In the genomic region with DNA sequence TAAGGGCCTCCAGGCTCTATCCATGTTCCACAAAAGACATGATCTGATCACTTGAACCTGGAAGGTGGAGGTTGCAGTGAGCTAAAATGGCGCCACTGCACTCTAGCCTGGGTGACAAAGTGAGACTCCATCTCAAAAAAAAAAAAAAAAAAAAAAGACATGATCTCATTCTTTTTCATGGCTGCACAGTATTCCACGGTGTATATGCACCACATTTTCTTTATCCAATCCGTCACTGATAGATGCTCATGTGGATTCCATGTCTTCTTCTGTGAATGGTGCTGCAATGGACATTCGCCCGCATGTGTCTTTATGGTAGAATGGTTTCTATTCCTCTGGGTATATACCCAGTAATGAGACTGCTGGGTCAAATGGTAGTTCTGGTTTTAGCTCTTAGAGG, we compare ENCODE assay signal across 24 cellular contexts.
DNase-seq lines count a peak whose midpoint lies in the region; TF ChIP-seq lines count a peak whose summit lies in the region.
"Had no signal": no experiment of that assay in that cellular context is flagged by ENCODE, and none has a peak within 500 bp of the region (broad histone marks: within the 10 kb centered on the region; RNA-seq: fewer than 3 reads in every experiment).

No MANE protein-coding gene starts in this region.

- H3K4me3 Mint-ChIP-seq in activated naive CD4-positive, alpha-beta T cell treated with anti-CD3 and anti-CD28 coated beads for 36 hours = no peak overlapping the region
- H3K4me3 Mint-ChIP-seq in progenitor cell of endocrine pancreas (ENCODE audit: low read depth) = no peak overlapping the region
- H3K4me3 Mint-ChIP-seq: brain had no signal

- H3K36me3 ChIP-seq in HEK293 (ENCODE audit: control insufficient read depth in 2 of 2, insufficient read depth in 1 of 2, low read length in 2 of 2) (no peaks in the 10 kb centered on the region), brain microvascular endothelial cell (replicated peaks) (peaks cover under 1% of the 10 kb centered on the region)
- H3K36me3 ChIP-seq: colonic mucosa, MG63, pancreas, right lobe of liver, uterus had no signal

- DNase-seq in activated naive CD4-positive, alpha-beta T cell treated with anti-CD3 and anti-CD28 coated beads for 36 hours = no peak
- DNase-seq in activated naive CD4-positive, alpha-beta T cell (lab: John Stamatoyannopoulos, UW) = no peak
- DNase-seq in brain microvascular endothelial cell = no peak
- no peak for DNase-seq in progenitor cell of endocrine pancreas (ENCODE audit: low spot score, unreplicated experiment)
- no peak for DNase-seq in stimulated activated CD4-positive, alpha-beta T cell treated with anti-CD3 and anti-CD28 coated beads, Interleukin-1b, Interleukin-23, amount 100 ng/mL, for 48 hours
- no peak for DNase-seq in coronary artery (ENCODE audit: low spot score)
- no peak for DNase-seq in SIG-M5 treated with dmso at 0.1 percent for 504 hours (lab: John Stamatoyannopoulos, UW; ENCODE audit: unreplicated experiment)
- DNase-seq: activated CD4-positive, alpha-beta T cell treated with anti-CD3 and anti-CD28 coated beads, Interleukin-2, amount 50 U/mL, for 48 hours; CD4-positive, CD25-positive, alpha-beta regulatory T cell; colonic mucosa; DMS 273 treated with DMSO at 0.1 percent for 48 hours; HCEC 1CT; MG63; naive B cell; NCI-H1417 treated with DMSO at 0.1 percent for 48 hours; NCI-H510A; substantia nigra; uterus had no signal

- POLR2A ChIA-PET in HEK293 (lab: Yijun Ruan, JAX) = no interaction called here

- no peak overlapping the region for H3K4me3 ChIP-seq in HEK293 (ENCODE audit: low read depth, low read length)
- no peak overlapping the region for H3K4me3 ChIP-seq in brain microvascular endothelial cell (ENCODE audit: low read depth, low read length)
- no peak overlapping the region for H3K4me3 ChIP-seq in coronary artery
- H3K4me3 ChIP-seq: colonic mucosa, MG63, pancreas, right lobe of liver, uterus had no signal

- peaks cover 32% of the 10 kb centered on the region for H3K4me1 ChIP-seq in HEK293 (ENCODE audit: control insufficient read depth, insufficient read depth, low read length)

- TF ChIP-seq CTCF in HEK293 (tag by site-specific recombination; IDR thresholded peaks at IDR 0.05) (no peak), brain microvascular endothelial cell (IDR thresholded peaks at IDR 0.05; ENCODE audit: low read depth, low read length, missing control alignments) (no peak), progenitor cell of endocrine pancreas (IDR thresholded peaks at IDR 0.05; ENCODE audit: unreplicated experiment) (no peak), coronary artery (IDR thresholded peaks at IDR 0.05) (no peak)

- intact Hi-C loops in activated naive CD4-positive, alpha-beta T cell treated with anti-CD3 and anti-CD28 coated beads for 36 hours (cut with micrococcal nuclease) = no loop called here

- CTCF ChIA-PET in activated naive CD4-positive, alpha-beta T cell treated with anti-CD3 and anti-CD28 coated beads for 36 hours (lab: Charles Lee) = no interaction called here
- CTCF ChIA-PET in HEK293 (lab: Yijun Ruan, JAX) = no interaction called here

- H3K27ac ChIP-seq in HEK293 (ENCODE audit: extremely low read depth, low read depth, low read length) (no peak overlapping the region), brain microvascular endothelial cell (peak overlapping the region; percentile 89), coronary artery (no peak overlapping the region)
- H3K27ac ChIP-seq: colonic mucosa, right lobe of liver, uterus had no signal

- peak overlapping the region; percentile 16 for H3K27ac Mint-ChIP-seq in activated naive CD4-positive, alpha-beta T cell treated with anti-CD3 and anti-CD28 coated beads for 36 hours
- peak overlapping the region; percentile 20 for H3K27ac Mint-ChIP-seq in progenitor cell of endocrine pancreas

- H3K27me3 ChIP-seq in brain microvascular endothelial cell (replicated peaks) = no peaks in the 10 kb centered on the region
- H3K27me3 ChIP-seq: colonic mucosa, MG63, pancreas, right lobe of liver, uterus had no signal

- H3K4me1 Mint-ChIP-seq in activated naive CD4-positive, alpha-beta T cell treated with anti-CD3 and anti-CD28 coated beads for 36 hours (ENCODE audit: low read depth) = peaks cover 95% of the 10 kb centered on the region
- peaks cover 41% of the 10 kb centered on the region for H3K4me1 Mint-ChIP-seq in progenitor cell of endocrine pancreas (ENCODE audit: low read depth)

- no peaks in the 10 kb centered on the region for H3K9me3 ChIP-seq in HEK293 (ENCODE audit: control insufficient read depth, insufficient read depth, low read depth, low read length)
- H3K9me3 ChIP-seq: colonic mucosa, MG63, pancreas, right lobe of liver, SK-N-SH, uterus had no signal

- H3K36me3 Mint-ChIP-seq in activated naive CD4-positive, alpha-beta T cell treated with anti-CD3 and anti-CD28 coated beads for 36 hours (ENCODE audit: low read depth) = peaks cover 9% of the 10 kb centered on the region
- no peaks in the 10 kb centered on the region for H3K36me3 Mint-ChIP-seq in progenitor cell of endocrine pancreas (ENCODE audit: insufficient read depth)
- H3K36me3 Mint-ChIP-seq: IgD-negative memory B cell, naive B cell had no signal

- in situ Hi-C loops in brain microvascular endothelial cell (cut with HindIII; ENCODE audit: low pct_ligation_motif_present, low sequenced_read_pairs) = no loop called here

- H3K9me3 Mint-ChIP-seq in activated naive CD4-positive, alpha-beta T cell treated with anti-CD3 and anti-CD28 coated beads for 36 hours = no peaks in the 10 kb centered on the region
- no peaks in the 10 kb centered on the region for H3K9me3 Mint-ChIP-seq in progenitor cell of endocrine pancreas (ENCODE audit: low read depth)
- H3K9me3 Mint-ChIP-seq: brain; CD4-positive, CD25-positive, alpha-beta regulatory T cell; IgD-negative memory B cell; naive B cell had no signal

- no peaks in the 10 kb centered on the region for H3K27me3 Mint-ChIP-seq in activated naive CD4-positive, alpha-beta T cell treated with anti-CD3 and anti-CD28 coated beads for 36 hours (ENCODE audit: low read depth)
- H3K27me3 Mint-ChIP-seq in progenitor cell of endocrine pancreas = no peaks in the 10 kb centered on the region
- H3K27me3 Mint-ChIP-seq: brain; CD4-positive, CD25-positive, alpha-beta regulatory T cell; IgD-negative memory B cell; naive B cell had no signal

TF ChIP-seq in HEK293, 187 proteins besides CTCF, POLR2A, EP300 and RAD21:
- peak; percentile 92 for TF ChIP-seq ZNF146 (tag by site-specific recombination; IDR thresholded peaks at IDR 0.05)
- no peak for TF ChIP-seq ZNF423 (tag by site-specific recombination; IDR thresholded peaks at IDR 0.05)
